In the genomic region with DNA sequence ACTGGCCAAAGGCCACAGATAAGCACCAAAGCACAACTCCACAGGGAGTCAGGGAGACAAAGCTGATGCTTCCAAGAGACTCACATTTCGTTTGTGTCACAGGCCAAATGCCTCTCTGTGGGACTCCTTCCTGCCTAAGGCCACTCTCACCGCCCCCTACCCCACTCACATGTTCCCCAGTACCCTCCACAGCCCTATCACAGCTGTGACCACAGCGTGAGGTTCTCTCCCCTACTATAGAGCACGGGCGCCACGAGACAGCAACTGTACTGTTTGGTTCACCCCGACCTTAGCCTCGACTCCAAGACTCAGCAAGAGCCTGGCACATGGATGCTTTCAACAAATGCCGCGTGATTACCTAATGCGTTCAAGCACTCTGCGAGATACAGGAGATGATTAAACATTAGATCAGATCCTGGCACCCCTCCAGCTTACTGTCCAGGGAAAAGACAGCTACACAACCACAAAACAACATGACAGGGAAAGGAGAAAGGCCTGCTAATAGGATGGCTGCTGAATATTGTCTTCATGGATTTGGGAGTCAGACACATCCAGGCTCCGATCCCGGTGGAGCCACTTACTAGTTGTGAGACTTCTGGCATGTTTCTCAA, we compare ENCODE assay signal across 8 cellular contexts.
DNase-seq lines count a peak whose midpoint lies in the region; ATAC-seq lines count a peak whose summit lies in the region.

No MANE protein-coding gene starts in this region.

- DNase-seq in DMS153 (lab: John Stamatoyannopoulos, UW) (peak; percentile 94), NCI-H2107 (lab: John Stamatoyannopoulos, UW) (peak; percentile 86), cerebellar cortex (ENCODE audit: low spot score) (peak; percentile 87), mucosa of gallbladder (ENCODE audit: low spot score) (peak; percentile 87), NCI-H524 (lab: John Stamatoyannopoulos, UW) (no peak), OCI-M2 (lab: John Stamatoyannopoulos, UW; ENCODE audit: unreplicated experiment) (no peak)

- ATAC-seq in HG02938 (IDR thresholded peaks at IDR 0.05; ENCODE audit: unreplicated experiment): no peak
- ATAC-seq in GM18511 (IDR thresholded peaks at IDR 0.05; ENCODE audit: unreplicated experiment): no peak

Comparison
In these comparisons a context has a peak if more than half of its experiments do, and no peak if none do; other contexts are left out.
1. DNase-seq: peak in DMS153 (single experiment), NCI-H2107 (single experiment), cerebellar cortex (single experiment) and mucosa of gallbladder (single experiment); none in NCI-H524 (0 of 2) and OCI-M2 (single experiment).